14 cellular contexts compared by ENCODE assay signal in genomic region chr7:30835396-30835915, GRCh38.
A peak's percentile ranks its signal among the peaks of the same experiment; 100 is the strongest.
DNase-seq lines count a peak whose midpoint lies in the region; ATAC-seq and TF ChIP-seq lines count a peak whose summit lies in the region.
"Had no signal": no experiment of that assay in that cellular context is flagged by ENCODE, and none has a peak within 500 bp of the region (broad histone marks: within the 10 kb centered on the region; RNA-seq: fewer than 3 reads in every experiment).

No MANE protein-coding gene starts in this region.

- no peaks in the 10 kb centered on the region for H3K4me1 Mint-ChIP-seq in type B pancreatic cell (ENCODE audit: unreplicated experiment)

- no peak overlapping the region for H3K27ac Mint-ChIP-seq in type B pancreatic cell
- H3K27ac Mint-ChIP-seq: CD4-positive, alpha-beta T cell had no signal

- DNase-seq in activated CD8-positive, alpha-beta memory T cell treated with anti-CD3 and anti-CD28 coated beads for 24 hours = peak; percentile 9
- no peak for DNase-seq in activated CD8-positive, alpha-beta memory T cell treated with anti-CD3 and anti-CD28 coated beads, Interleukin-2, amount 50 U/mL, for 4 hours
- peak; percentile 18 for DNase-seq in left lobe of liver (ENCODE audit: low spot score)
- peak; percentile 39 for DNase-seq in type B pancreatic cell (ENCODE audit: extremely low spot score, unreplicated experiment)
- no peak for DNase-seq in GDM1 (lab: John Stamatoyannopoulos, UW)
- DNase-seq in foreskin melanocyte = no peak
- DNase-seq: AML-193; Caco-2; CD4-positive, alpha-beta T cell; GOT3; H7; IMR-90 had no signal

- ATAC-seq in left lobe of liver (no peak), GM19351 (IDR thresholded peaks at IDR 0.05; ENCODE audit: unreplicated experiment) (no peak)
- ATAC-seq: A549 had no signal

- no peak for TF ChIP-seq CTCF in type B pancreatic cell (conservative IDR thresholded peaks at IDR 0.05)

- H3K27me3 Mint-ChIP-seq in type B pancreatic cell = no peaks in the 10 kb centered on the region
- H3K27me3 Mint-ChIP-seq: CD4-positive, alpha-beta T cell had no signal

- no peaks in the 10 kb centered on the region for H3K9me3 Mint-ChIP-seq in type B pancreatic cell

- H3K36me3 Mint-ChIP-seq in type B pancreatic cell = peaks cover 35% of the 10 kb centered on the region

- no peak overlapping the region for H3K4me3 Mint-ChIP-seq in type B pancreatic cell
- H3K4me3 Mint-ChIP-seq: CD4-positive, alpha-beta T cell had no signal

Comparison
In these comparisons a context has a peak if more than half of its experiments do, and no peak if none do; other contexts are left out.
1. DNase-seq: peak in activated CD8-positive, alpha-beta memory T cell treated with anti-CD3 and anti-CD28 coated beads for 24 hours (single experiment), left lobe of liver (single experiment) and type B pancreatic cell (single experiment); none in activated CD8-positive, alpha-beta memory T cell treated with anti-CD3 and anti-CD28 coated beads, Interleukin-2, amount 50 U/mL, for 4 hours (single experiment), GDM1 (single experiment) and foreskin melanocyte (single experiment).